Comparison of ENCODE assay signal across 10 cellular contexts in genomic region chr7:66283003-66283920, GRCh38.
DNase-seq lines count a peak whose midpoint lies in the region; ATAC-seq and TF ChIP-seq lines count a peak whose summit lies in the region.
"Had no signal": no experiment of that assay in that cellular context is flagged by ENCODE, and none has a peak within 500 bp of the region (broad histone marks: within the 10 kb centered on the region; RNA-seq: fewer than 3 reads in every experiment).

No MANE protein-coding gene starts in this region.

- peak; percentile 48 to 65 for ATAC-seq in activated T-cell treated with anti-CD3 and anti-CD28 coated beads, Interleukin-2, amount 50 U/mL, for 4 hours

- no peak for TF ChIP-seq CTCF in astrocyte of the spinal cord (IDR thresholded peaks at IDR 0.05; ENCODE audit: low read depth, low read length)

- in situ Hi-C loops in astrocyte of the spinal cord (cut with HindIII; ENCODE audit: low sequenced_read_pairs): no loop called here

- peak overlapping the region; percentile 38 for H3K27ac ChIP-seq in urinary bladder (ENCODE audit: low read depth)
- H3K27ac ChIP-seq: BLaER1 had no signal

- 75% methylated on average over 5 of the region's 5 CpGs for WGBS in urinary bladder

- no peaks in the 10 kb centered on the region for H3K4me1 Mint-ChIP-seq in activated T-cell treated with anti-CD3 and anti-CD28 coated beads, Interleukin-2, amount 50 U/mL, for 4 hours (ENCODE audit: low read depth)
- peaks cover 6% of the 10 kb centered on the region for H3K4me1 Mint-ChIP-seq in activated T-cell treated with anti-CD3 and anti-CD28 coated beads, Interleukin-2, amount 50 U/mL, for 24 hours (ENCODE audit: low read depth)

- no peaks in the 10 kb centered on the region for H3K27me3 Mint-ChIP-seq in activated T-cell treated with anti-CD3 and anti-CD28 coated beads, Interleukin-2, amount 50 U/mL, for 4 hours (ENCODE audit: low read depth)
- no peaks in the 10 kb centered on the region for H3K27me3 Mint-ChIP-seq in activated T-cell treated with anti-CD3 and anti-CD28 coated beads, Interleukin-2, amount 50 U/mL, for 24 hours

- H3K36me3 Mint-ChIP-seq in activated T-cell treated with anti-CD3 and anti-CD28 coated beads, Interleukin-2, amount 50 U/mL, for 4 hours (ENCODE audit: insufficient read depth): peaks cover under 1% of the 10 kb centered on the region
- no peaks in the 10 kb centered on the region for H3K36me3 Mint-ChIP-seq in activated T-cell treated with anti-CD3 and anti-CD28 coated beads, Interleukin-2, amount 50 U/mL, for 24 hours (ENCODE audit: low read depth)

- H3K4me1 ChIP-seq in urinary bladder (ENCODE audit: insufficient read depth): no peaks in the 10 kb centered on the region
- H3K4me1 ChIP-seq: BLaER1 had no signal

- no peak for DNase-seq in activated T-cell treated with anti-CD3 and anti-CD28 coated beads, Interleukin-2, amount 50 U/mL, for 4 hours
- DNase-seq in activated T-cell treated with anti-CD3 and anti-CD28 coated beads, Interleukin-2, amount 50 U/mL, for 24 hours: no peak
- DNase-seq in astrocyte of the spinal cord (ENCODE audit: low read depth, low spot score) (peak; percentile 82), kidney tubule cell (ENCODE audit: low spot score) (peak; percentile 78), NCI-H2029 treated with DMSO at 0.1 percent for 48 hours (lab: John Stamatoyannopoulos, UW) (no peak), NCI-H146 treated with DMSO at 0.1 percent for 48 hours (lab: John Stamatoyannopoulos, UW; ENCODE audit: unreplicated experiment) (no peak)
- DNase-seq in activated naive CD4-positive, alpha-beta T cell treated with Interleukin-2 at 50 U/mL for 16 hours: no peak
- DNase-seq: NCI-H1930 had no signal

- no peak overlapping the region for H3K27ac Mint-ChIP-seq in activated T-cell treated with anti-CD3 and anti-CD28 coated beads, Interleukin-2, amount 50 U/mL, for 24 hours

- no peaks in the 10 kb centered on the region for H3K36me3 ChIP-seq in urinary bladder (ENCODE audit: insufficient read depth)
- H3K36me3 ChIP-seq: BLaER1 had no signal

- H3K4me3 Mint-ChIP-seq in activated T-cell treated with anti-CD3 and anti-CD28 coated beads, Interleukin-2, amount 50 U/mL, for 4 hours: no peak overlapping the region
- no peak overlapping the region for H3K4me3 Mint-ChIP-seq in activated T-cell treated with anti-CD3 and anti-CD28 coated beads, Interleukin-2, amount 50 U/mL, for 24 hours

- H3K4me3 ChIP-seq in astrocyte of the spinal cord (ENCODE audit: low read depth, low read length) (no peak overlapping the region), urinary bladder (ENCODE audit: low read depth, low read length) (no peak overlapping the region)
- H3K4me3 ChIP-seq: BLaER1 had no signal

- no peaks in the 10 kb centered on the region for H3K9me3 Mint-ChIP-seq in activated T-cell treated with anti-CD3 and anti-CD28 coated beads, Interleukin-2, amount 50 U/mL, for 4 hours
- H3K9me3 Mint-ChIP-seq in activated T-cell treated with anti-CD3 and anti-CD28 coated beads, Interleukin-2, amount 50 U/mL, for 24 hours: no peaks in the 10 kb centered on the region

Comparison
In these comparisons a context has a peak if more than half of its experiments do, and no peak if none do; other contexts are left out.
1. DNase-seq: peak in astrocyte of the spinal cord (single experiment) and kidney tubule cell (single experiment); none in activated T-cell treated with anti-CD3 and anti-CD28 coated beads, Interleukin-2, amount 50 U/mL, for 4 hours (single experiment), activated T-cell treated with anti-CD3 and anti-CD28 coated beads, Interleukin-2, amount 50 U/mL, for 24 hours (single experiment), activated naive CD4-positive, alpha-beta T cell treated with Interleukin-2 at 50 U/mL for 16 hours (single experiment), NCI-H2029 treated with DMSO at 0.1 percent for 48 hours (single experiment) and NCI-H146 treated with DMSO at 0.1 percent for 48 hours (single experiment).